ENCODE assay signal across 22 cellular contexts in genomic region chr19:46251415-46251814, GRCh38. TPM values are rescaled to one million over a fixed set of nuclear protein-coding genes. Genes with fewer than 3 reads are reported as not detected.
DNase-seq lines count a peak whose midpoint lies in the region; ATAC-seq, FAIRE-seq and TF ChIP-seq lines count a peak whose summit lies in the region.
"Had no signal": no experiment of that assay in that cellular context is flagged by ENCODE, and none has a peak within 500 bp of the region (broad histone marks: within the 10 kb centered on the region; RNA-seq: fewer than 3 reads in every experiment).

No MANE protein-coding gene starts in this region.

- DNase-seq in NCI-H2196 (lab: John Stamatoyannopoulos, UW; ENCODE audit: unreplicated experiment) (peak; percentile 33), NCI-H2196 treated with DMSO at 0.1 percent for 48 hours (lab: John Stamatoyannopoulos, UW; ENCODE audit: unreplicated experiment) (no peak), mammary epithelial cell (peak; percentile 45), keratinocyte (ENCODE audit: low read depth, low spot score) (no peak), upper lobe of right lung (no peak), NCI-H524 (lab: John Stamatoyannopoulos, UW) (no peak), chondrocyte (ENCODE audit: low spot score) (no peak), DMS 273 (lab: John Stamatoyannopoulos, UW; ENCODE audit: unreplicated experiment) (no peak)
- DNase-seq: 8988T; BE2C; Caco-2; CD4-positive, CD25-positive, alpha-beta regulatory T cell; DMS79; H7; HFFc6; NCI-H187; NCI-H2107; NCI-H226 had no signal

- no peaks in the 10 kb centered on the region for H3K9me1 ChIP-seq in keratinocyte (ENCODE audit: control insufficient read depth, extremely low read depth, insufficient read depth, low read length)

- no peak overlapping the region for H3K9ac ChIP-seq in mammary epithelial cell (ENCODE audit: insufficient read depth, low read length)
- no peak overlapping the region for H3K9ac ChIP-seq in keratinocyte (ENCODE audit: control insufficient read depth, extremely low read depth, insufficient read depth, low read length)
- H3K9ac ChIP-seq: KMS-11 had no signal

- H3K36me3 Mint-ChIP-seq in chondrocyte (ENCODE audit: low read depth): peaks cover 5% of the 10 kb centered on the region
- H3K36me3 Mint-ChIP-seq: CD4-positive, CD25-positive, alpha-beta regulatory T cell had no signal

- no TSS peak for BruUV-seq in mammary epithelial cell (replicated peaks; lab: Mats Ljungman, UMichigan)

- in situ Hi-C loops in mammary epithelial cell (cut with MboI; ENCODE audit: low sequenced_read_pairs in 2 of 2): no loop called here

- peaks cover 60% of the 10 kb centered on the region for H3K27me3 Mint-ChIP-seq in chondrocyte (ENCODE audit: low read depth)

- WGBS in mammary epithelial cell (ENCODE audit: low coverage, missing lambda C conversion rate): 60% methylated on average over 5 of the region's 5 CpGs

- dilution Hi-C loops in mammary epithelial cell (cut with HindIII; ENCODE audit: low sequenced_read_pairs): no loop called here
- dilution Hi-C loops in keratinocyte (cut with MboI; ENCODE audit: extremely low pct_ligation_motif_present, low sequenced_read_pairs): no loop called here

- H3K27ac ChIP-seq in mammary epithelial cell (ENCODE audit: insufficient read depth, low read depth, low read length): no peak overlapping the region
- no peak overlapping the region for H3K27ac ChIP-seq in keratinocyte (ENCODE audit: control insufficient read depth, insufficient read depth, low read length)
- H3K27ac ChIP-seq in upper lobe of right lung: no peak overlapping the region
- H3K27ac ChIP-seq: KMS-11 had no signal

- H3K9me3 Mint-ChIP-seq in chondrocyte (ENCODE audit: low read depth): peaks cover 9% of the 10 kb centered on the region
- H3K9me3 Mint-ChIP-seq: HFFc6 had no signal

- no peaks in the 10 kb centered on the region for H3K4me1 ChIP-seq in mammary epithelial cell (ENCODE audit: insufficient read depth, low read length)
- peaks cover 3% of the 10 kb centered on the region for H3K4me1 ChIP-seq in keratinocyte (ENCODE audit: control insufficient read depth, extremely low read depth, insufficient read depth, low read length)
- H3K4me1 ChIP-seq in upper lobe of right lung: no peaks in the 10 kb centered on the region
- H3K4me1 ChIP-seq: BE2C, Caco-2 had no signal

- H3K9me3 ChIP-seq in mammary epithelial cell (replicated peaks; ENCODE audit: insufficient read depth, low read length) (no peaks in the 10 kb centered on the region), keratinocyte (ENCODE audit: control insufficient read depth, low read depth, low read length) (peaks cover 2% of the 10 kb centered on the region), upper lobe of right lung (no peaks in the 10 kb centered on the region)
- H3K9me3 ChIP-seq: BE2C had no signal

- H3K4me1 Mint-ChIP-seq in chondrocyte (ENCODE audit: low read depth): peaks cover 15% of the 10 kb centered on the region
- H3K4me1 Mint-ChIP-seq: CD4-positive, CD25-positive, alpha-beta regulatory T cell had no signal

- intact Hi-C loops in mammary epithelial cell (cut with micrococcal nuclease): no loop called here
- intact Hi-C loops in upper lobe of right lung (cut with DNase I): no loop called here

- H3K27ac Mint-ChIP-seq in chondrocyte (ENCODE audit: unreplicated experiment): no peak overlapping the region
- H3K27ac Mint-ChIP-seq: CD4-positive, CD25-positive, alpha-beta regulatory T cell; HFFc6 had no signal

- no peak overlapping the region for H3K4me3 Mint-ChIP-seq in chondrocyte (ENCODE audit: unreplicated experiment)
- H3K4me3 Mint-ChIP-seq: CD4-positive, CD25-positive, alpha-beta regulatory T cell; HFFc6 had no signal

- H3K36me3 ChIP-seq in mammary epithelial cell (ENCODE audit: insufficient read depth, low read length) (no peaks in the 10 kb centered on the region), keratinocyte (ENCODE audit: control insufficient read depth in 2 of 2, extremely low read depth in 1 of 2, insufficient read depth in 2 of 2, low read length in 2 of 2) (no peaks in the 10 kb centered on the region), upper lobe of right lung (no peaks in the 10 kb centered on the region)
- H3K36me3 ChIP-seq: BE2C had no signal

- H4K20me1 ChIP-seq in mammary epithelial cell (ENCODE audit: insufficient read depth, low read length) (no peaks in the 10 kb centered on the region), keratinocyte (ENCODE audit: control insufficient read depth, extremely low read depth, insufficient read depth, low read length) (no peaks in the 10 kb centered on the region)

- TF ChIP-seq CTCF in mammary epithelial cell (conservative IDR thresholded peaks at IDR 0.05 in 1 of 2, IDR thresholded peaks at IDR 0.05 in 1 of 2; ENCODE audit: extremely low read depth in 1 of 2, insufficient read depth in 1 of 2, low read depth in 1 of 2, low read length in 2 of 2): no peak
- TF ChIP-seq CTCF in keratinocyte (optimal IDR thresholded peaks at IDR 0.05 in 1 of 3, IDR thresholded peaks at IDR 0.05 in 1 of 3, conservative IDR thresholded peaks at IDR 0.05 in 1 of 3; ENCODE audit: extremely low read depth in 1 of 3, insufficient read depth in 2 of 3, low read length in 3 of 3): no peak
- no peak for TF ChIP-seq CTCF in upper lobe of right lung (IDR thresholded peaks at IDR 0.05)
- TF ChIP-seq CTCF in chondrocyte (IDR thresholded peaks at IDR 0.05): no peak

- CTCF ChIA-PET in mammary epithelial cell (lab: Charles Lee; ENCODE audit: low non-redundant PET): no interaction called here

- peak; percentile 16 for ATAC-seq in upper lobe of right lung
- ATAC-seq: Panc1, Right ventricle myocardium inferior had no signal

- H3K79me2 ChIP-seq in mammary epithelial cell (ENCODE audit: insufficient read depth, low read length): no peaks in the 10 kb centered on the region
- no peaks in the 10 kb centered on the region for H3K79me2 ChIP-seq in keratinocyte (ENCODE audit: control insufficient read depth, insufficient read depth, low read length)

- no peak overlapping the region for H3K4me3 ChIP-seq in mammary epithelial cell (replicated peaks in 1 of 3; ENCODE audit: insufficient read depth in 1 of 3, low read depth in 2 of 3, low read length in 3 of 3)
- H3K4me3 ChIP-seq in keratinocyte (ENCODE audit: control insufficient read depth in 2 of 3, extremely low read depth in 1 of 3, insufficient read depth in 2 of 3, low read depth in 1 of 3, low read length in 3 of 3): no peak overlapping the region
- no peak overlapping the region for H3K4me3 ChIP-seq in upper lobe of right lung

- FAIRE-seq in keratinocyte (lab: Jason Lieb, UNC): peak; percentile 39

- H2AFZ ChIP-seq in mammary epithelial cell (ENCODE audit: low read depth, low read length): no peak overlapping the region
- no peak overlapping the region for H2AFZ ChIP-seq in keratinocyte (ENCODE audit: control insufficient read depth, low read length)

- peaks cover 8% of the 10 kb centered on the region for H3K27me3 ChIP-seq in mammary epithelial cell (ENCODE audit: insufficient read depth, low read length)
- H3K27me3 ChIP-seq in keratinocyte (ENCODE audit: control insufficient read depth, extremely low read depth, insufficient read depth, low read length): peaks cover 23% of the 10 kb centered on the region
- H3K27me3 ChIP-seq in upper lobe of right lung: no peaks in the 10 kb centered on the region

- H3K4me2 ChIP-seq in mammary epithelial cell (ENCODE audit: insufficient read depth, low read depth, low read length): no peak overlapping the region
- no peak overlapping the region for H3K4me2 ChIP-seq in keratinocyte (ENCODE audit: control insufficient read depth, extremely low read depth, insufficient read depth, low read depth, low read length)
- H3K4me2 ChIP-seq: KMS-11 had no signal

RNA-seq across cellular contexts. Expression of gene IGFL1, which starts 21.9 kb away (rescaled TPM):
- total RNA-seq in mammary epithelial cell (1 to 10 TPM in 1 of 2 donors, under 1 TPM in 1; 0.67 to 8.7 TPM), upper lobe of right lung (not detected), chondrocyte (1.3 to 2.9 TPM (median 2.1 TPM) in 3 replicates)
- polyA plus RNA-seq in mammary epithelial cell (2.4 TPM), keratinocyte (14.0 to 86.6 TPM (median 21.3 TPM) in 3 replicates)
- polyA minus RNA-seq in mammary epithelial cell (not detected), keratinocyte (11.8 to 106 TPM (median 30.7 TPM) in 3 replicates)
- polyA plus RNA-seq in keratinocyte (2011; ENCODE audit: low read depth): 176 TPM
- polyA plus RNA-seq in keratinocyte (2011; cell fraction: cytosol; rRNA removed): 43.5 and 56.0 TPM in 2 replicates
- 37.3 and 41.1 TPM in 2 replicates for polyA plus RNA-seq in keratinocyte (2011; cell fraction: nucleus; rRNA removed)
- 17.2 and 447 TPM in 2 replicates for polyA plus RNA-seq in keratinocyte (2012; ENCODE audit: low replicate concordance)
- 32.8 TPM for polyA minus RNA-seq in keratinocyte (2011; cell fraction: cytosol; rRNA and poly(A)+ RNA removed)
- polyA minus RNA-seq in keratinocyte (2011; cell fraction: nucleus; rRNA and poly(A)+ RNA removed): 16.1 and 18.7 TPM in 2 replicates
- total RNA-seq: Caco-2; CD4-positive, CD25-positive, alpha-beta regulatory T cell; H7; HFFc6; HT1080; Right ventricle myocardium inferior had no signal
- polyA plus RNA-seq: CD4-positive, CD25-positive, alpha-beta regulatory T cell had no signal

RNA-seq across cellular contexts. Expression of gene HIF3A, which starts 45.4 kb away (rescaled TPM):
- total RNA-seq in mammary epithelial cell: not detected
- 0.05 TPM for polyA plus RNA-seq in mammary epithelial cell
- not detected for polyA minus RNA-seq in mammary epithelial cell
- polyA plus RNA-seq in keratinocyte: 0.01 TPM in 1 of 3 replicates, not detected in the others
- polyA plus RNA-seq in keratinocyte (2011; ENCODE audit: low read depth): not detected
- polyA plus RNA-seq in keratinocyte (2011; cell fraction: cytosol; rRNA removed): not detected in 2 replicates
- not detected in 2 replicates for polyA plus RNA-seq in keratinocyte (2011; cell fraction: nucleus; rRNA removed)
- not detected in 2 replicates for polyA plus RNA-seq in keratinocyte (2012; ENCODE audit: low replicate concordance)
- not detected in 3 replicates for polyA minus RNA-seq in keratinocyte
- polyA minus RNA-seq in keratinocyte (2011; cell fraction: cytosol; rRNA and poly(A)+ RNA removed): not detected
- polyA minus RNA-seq in keratinocyte (2011; cell fraction: nucleus; rRNA and poly(A)+ RNA removed): not detected in 2 replicates
- total RNA-seq in upper lobe of right lung: 63.1 TPM
- total RNA-seq in chondrocyte: 78.3 to 113 TPM (median 88.1 TPM) in 3 replicates
- total RNA-seq: CD4-positive, CD25-positive, alpha-beta regulatory T cell; HT1080 had no signal
- polyA plus RNA-seq: CD4-positive, CD25-positive, alpha-beta regulatory T cell had no signal

Comparison
In these comparisons a context has a peak if more than half of its experiments do, and no peak if none do; other contexts are left out.
1. DNase-seq: peak in NCI-H2196 (single experiment) and mammary epithelial cell (single experiment); none in NCI-H2196 treated with DMSO at 0.1 percent for 48 hours (single experiment), keratinocyte (single experiment), upper lobe of right lung (single experiment), NCI-H524 (0 of 2), chondrocyte (single experiment) and DMS 273 (single experiment).
2. RNA of gene HIF3A, which starts 45.4 kb away (total RNA-seq): 78.3 to 113 TPM in chondrocyte and 63.1 TPM in upper lobe of right lung (single experiment); not detected in mammary epithelial cell; every median in the first group is over 10 times any median in the second.